ENCODE assay signal across 15 cellular contexts in the genomic region with DNA sequence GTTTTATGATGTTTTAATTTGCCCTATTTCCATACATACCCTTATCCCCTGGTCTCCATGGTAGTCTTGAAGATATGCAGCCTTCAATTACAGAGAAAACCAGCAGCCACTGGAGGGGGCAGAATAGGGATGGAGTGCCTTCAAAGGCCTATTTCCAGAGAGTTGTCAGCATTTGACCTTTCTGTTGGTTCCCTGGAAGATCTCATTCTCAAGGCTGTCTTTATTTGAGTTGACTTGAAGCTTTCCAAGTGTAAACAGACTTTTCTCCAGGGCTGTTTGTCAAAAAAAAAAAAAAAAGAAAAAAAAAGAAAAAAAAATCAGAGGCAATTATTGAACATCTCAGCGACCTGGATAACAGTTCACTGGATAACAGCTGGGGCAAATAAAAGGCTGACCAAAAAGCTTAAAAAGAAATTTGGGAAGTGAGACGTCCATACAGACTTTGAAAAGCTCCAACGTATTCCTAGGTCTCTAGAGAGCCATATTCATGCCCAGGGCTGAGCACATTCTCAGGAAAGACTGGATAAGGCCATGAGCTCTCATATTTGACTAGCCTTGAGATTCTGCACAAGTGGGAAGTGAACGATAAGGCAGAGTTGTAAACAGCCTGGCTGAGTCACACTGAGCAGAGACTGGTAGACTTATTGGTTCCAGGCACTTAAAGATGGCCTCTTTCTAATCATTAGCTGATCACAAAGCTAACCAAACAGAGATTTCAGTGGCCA.
DNase-seq lines count a peak whose midpoint lies in the region; ATAC-seq and TF ChIP-seq lines count a peak whose summit lies in the region.
"Had no signal": no experiment of that assay in that cellular context is flagged by ENCODE, and none has a peak within 500 bp of the region (broad histone marks: within the 10 kb centered on the region; RNA-seq: fewer than 3 reads in every experiment).

No MANE protein-coding gene starts in this region.

- no peaks in the 10 kb centered on the region for H3K79me2 ChIP-seq in trophoblast cell (ENCODE audit: control insufficient read depth, insufficient read depth, low read length, poor library complexity)

- TF ChIP-seq EP300 in sigmoid colon (IDR thresholded peaks at IDR 0.05), result no peak

- no peak overlapping the region for H2BK12ac ChIP-seq in trophoblast cell (ENCODE audit: low read length)

- TF ChIP-seq CTCF in choroid plexus epithelial cell (conservative IDR thresholded peaks at IDR 0.05; ENCODE audit: low read depth, low read length), result peak; percentile 2
- no peak for TF ChIP-seq CTCF in sigmoid colon (IDR thresholded peaks at IDR 0.05)

- no peak for TF ChIP-seq POLR2A in sigmoid colon (IDR thresholded peaks at IDR 0.05)

- no peak overlapping the region for H4K8ac ChIP-seq in trophoblast cell (ENCODE audit: low read depth, low read length)

- H3K23ac ChIP-seq in trophoblast cell (ENCODE audit: low read length), result no peak overlapping the region

- H3K4me2 ChIP-seq in trophoblast cell (ENCODE audit: low read length), result no peak overlapping the region

- H3K4me3 ChIP-seq in choroid plexus epithelial cell (ENCODE audit: low read depth, low read length) (no peak overlapping the region), right cardiac atrium (ENCODE audit: low read length) (no peak overlapping the region), sigmoid colon (no peak overlapping the region), trophoblast cell (ENCODE audit: low read depth, low read length) (no peak overlapping the region)
- H3K4me3 ChIP-seq: psoas muscle had no signal

- H3K27ac ChIP-seq in right cardiac atrium (ENCODE audit: low read length) (peak overlapping the region; percentile 57), sigmoid colon (peak overlapping the region; percentile 61 to 91 (median 80)), trophoblast cell (ENCODE audit: low read depth, low read length) (no peak overlapping the region)
- H3K27ac ChIP-seq: psoas muscle had no signal

- no peaks in the 10 kb centered on the region for H3K79me1 ChIP-seq in trophoblast cell (ENCODE audit: low read length)

- H2BK5ac ChIP-seq in trophoblast cell (ENCODE audit: low read depth, low read length, poor library complexity), result no peak overlapping the region

- DNase-seq in DMS53 (lab: John Stamatoyannopoulos, UW), result peak; percentile 71
- peak; percentile 64 for DNase-seq in choroid plexus epithelial cell (ENCODE audit: low read depth)
- DNase-seq in right cardiac atrium, result peak in 1 of 3 donors; percentile 67
- DNase-seq in sigmoid colon, result no peak
- no peak for DNase-seq in trophoblast cell
- no peak for DNase-seq in T1000 (lab: John Stamatoyannopoulos, UW)
- DNase-seq: activated CD8-positive, alpha-beta T cell treated with anti-CD3 and anti-CD28 coated beads, Interleukin-2, amount 10 ng/mL, durations not matched to agents 7 days and 5 days; activated gamma-delta T cell treated with Interleukin-2 at 50 U/mL for 16 hours; cortex of kidney; NCI-H2171; PC-3; T-helper 17 cell had no signal

- no peak overlapping the region for H2AK5ac ChIP-seq in trophoblast cell (ENCODE audit: low read length)

- H4K12ac ChIP-seq in trophoblast cell (ENCODE audit: low read depth, low read length), result no peak overlapping the region

- H3K14ac ChIP-seq in trophoblast cell (ENCODE audit: low read length), result no peak overlapping the region

- no peak overlapping the region for H2AFZ ChIP-seq in trophoblast cell (ENCODE audit: insufficient read depth, low read length, poor library complexity)

- H4K91ac ChIP-seq in trophoblast cell (ENCODE audit: low read depth, low read length), result no peak overlapping the region

- no peak overlapping the region for H3K9ac ChIP-seq in trophoblast cell (ENCODE audit: low read length)

- intact Hi-C loops in right cardiac atrium (cut with DNase I) (loop anchor here in 1 of 4 donors (10.0 kb wide), 1 partner anchor 344 kb away; no protein-coding TSS in a partner anchor), sigmoid colon (cut with DNase I) (no loop called here)

- H2BK120ac ChIP-seq in trophoblast cell (ENCODE audit: insufficient read depth, low read length, poor library complexity), result no peak overlapping the region

- H3K27me3 ChIP-seq in right cardiac atrium (ENCODE audit: control insufficient read depth, insufficient read depth), result no peaks in the 10 kb centered on the region
- H3K27me3 ChIP-seq in sigmoid colon, result no peaks in the 10 kb centered on the region
- H3K27me3 ChIP-seq in trophoblast cell (ENCODE audit: insufficient read depth, low read length), result no peaks in the 10 kb centered on the region

- H3K4ac ChIP-seq in trophoblast cell (ENCODE audit: low read depth, low read length), result no peak overlapping the region

- WGBS in right cardiac atrium, result 53% methylated on average over 4 of the region's 4 CpGs
- WGBS in sigmoid colon, 2 donors, result 43 to 60% methylated on average over 4 of the region's 4 CpGs
- WGBS in trophoblast cell (ENCODE audit: extremely low coverage, insufficient coverage, insufficient read length), result no CpG with 5 or more reads among the region's 4 CpGs

- H3K4me1 ChIP-seq in right cardiac atrium (ENCODE audit: control insufficient read depth, insufficient read depth, low read length), result peaks cover 2% of the 10 kb centered on the region
- H3K4me1 ChIP-seq in sigmoid colon, result peaks cover 0 to 60% (median 27%) of the 10 kb centered on the region in 4 donors
- H3K4me1 ChIP-seq in trophoblast cell (ENCODE audit: control insufficient read depth in 1 of 2, insufficient read depth in 2 of 2, low read length in 2 of 2), result peaks cover 0 to 2% of the 10 kb centered on the region in 2 experiments
- H3K4me1 ChIP-seq: psoas muscle had no signal

- ATAC-seq in right cardiac atrium, result peak; percentile 92 to 94
- ATAC-seq in HG03139 (IDR thresholded peaks at IDR 0.05; ENCODE audit: unreplicated experiment), result no peak
- no peak for ATAC-seq in GM19328 (IDR thresholded peaks at IDR 0.05; ENCODE audit: unreplicated experiment)
- ATAC-seq: activated CD8-positive, alpha-beta T cell treated with anti-CD3 and anti-CD28 coated beads, Interleukin-2, amount 10 ng/mL, durations not matched to agents 7 days and 5 days; PC-3; T-helper 17 cell had no signal

- no peaks in the 10 kb centered on the region for H3K36me3 ChIP-seq in sigmoid colon
- no peaks in the 10 kb centered on the region for H3K36me3 ChIP-seq in trophoblast cell (ENCODE audit: control insufficient read depth in 1 of 2, insufficient read depth in 2 of 2, low read length in 2 of 2)

- H3K9me3 ChIP-seq in right cardiac atrium (ENCODE audit: control insufficient read depth, low read length) (peaks cover 2% of the 10 kb centered on the region), sigmoid colon (peaks cover 0 to 12% (median 7%) of the 10 kb centered on the region in 4 donors), trophoblast cell (ENCODE audit: insufficient read depth, low read depth, low read length) (peaks cover 8% of the 10 kb centered on the region)

- no peak overlapping the region for H3K18ac ChIP-seq in trophoblast cell (ENCODE audit: low read length)

Comparison
In these comparisons a context has a peak if more than half of its experiments do, and no peak if none do; other contexts are left out.
1. DNase-seq: peak in DMS53 (single experiment) and choroid plexus epithelial cell (single experiment); none in sigmoid colon (single experiment), trophoblast cell (0 of 2) and T1000 (single experiment).
2. ATAC-seq: peak in right cardiac atrium (2 of 2); none in HG03139 (single experiment) and GM19328 (single experiment).